Comparison of ENCODE assay signal across 8 cellular contexts in the genomic region with DNA sequence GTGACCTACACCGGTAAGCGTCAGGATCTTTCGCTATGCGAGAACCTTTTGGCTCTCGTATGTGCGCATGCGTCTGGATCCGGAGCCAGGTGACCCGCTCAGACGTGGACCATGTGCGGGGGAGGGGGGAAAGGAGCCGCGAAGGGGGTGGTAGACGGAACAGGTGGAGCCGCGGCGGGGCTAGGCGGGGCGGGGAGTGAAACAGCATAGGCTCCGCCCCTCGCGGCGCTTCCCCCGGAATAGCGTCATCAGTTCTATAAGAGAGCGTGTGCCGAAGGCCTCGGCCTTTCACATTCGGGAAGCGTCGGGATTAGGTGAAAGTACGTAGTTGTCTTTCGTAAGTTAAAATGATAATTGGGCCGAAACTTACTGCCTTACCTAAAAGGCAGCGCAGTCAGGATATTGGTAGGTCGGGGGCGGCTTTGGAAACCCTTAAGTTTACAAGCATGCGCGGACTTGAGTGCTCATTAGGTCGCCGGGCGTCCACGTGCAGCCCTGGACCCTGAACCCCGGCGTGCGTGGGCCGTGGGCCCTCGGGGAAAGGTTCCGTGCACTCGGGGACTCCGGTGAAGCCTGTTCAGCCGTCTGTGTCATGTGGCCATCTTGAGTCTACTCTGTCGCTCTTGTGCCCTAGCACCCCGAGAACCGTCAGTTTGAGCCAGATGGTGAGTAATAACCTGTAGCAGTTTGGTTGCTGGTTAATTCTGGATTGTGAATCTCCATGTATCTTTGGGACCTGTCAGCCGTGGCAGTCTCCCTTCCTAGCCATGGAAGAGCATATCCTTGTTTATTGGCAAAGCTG.
DNase-seq lines count a peak whose midpoint lies in the region; ATAC-seq and TF ChIP-seq lines count a peak whose summit lies in the region.

No MANE protein-coding gene starts in this region.

- H3K27me3 Mint-ChIP-seq in activated naive CD8-positive, alpha-beta T cell: no peaks in the 10 kb centered on the region
- peaks cover 6% of the 10 kb centered on the region for H3K27me3 Mint-ChIP-seq in glutamatergic neuron (ENCODE audit: unreplicated experiment)

- peaks cover 38% of the 10 kb centered on the region for H3K4me1 ChIP-seq in osteoblast (ENCODE audit: insufficient read depth, low read length)
- peaks cover 4% of the 10 kb centered on the region for H3K4me1 ChIP-seq in thymus (ENCODE audit: control insufficient read depth, insufficient read depth, low read length)

- ATAC-seq in HG02623 (IDR thresholded peaks at IDR 0.05; ENCODE audit: unreplicated experiment) (peak; percentile 78), SK-N-SH treated with all-trans-retinoic acid at 6 μM for 48 hours (peak; percentile 84)

- peaks cover 21% of the 10 kb centered on the region for H3K36me3 Mint-ChIP-seq in activated naive CD8-positive, alpha-beta T cell
- no peaks in the 10 kb centered on the region for H3K36me3 Mint-ChIP-seq in glutamatergic neuron (ENCODE audit: unreplicated experiment)

- H3K4me3 ChIP-seq in osteoblast (ENCODE audit: insufficient read depth, low read length) (peak overlapping the region; percentile 94), thymus (ENCODE audit: low read length) (peak overlapping the region; percentile 88)

- peak overlapping the region; percentile 96 for H3K4me3 Mint-ChIP-seq in activated naive CD8-positive, alpha-beta T cell
- peak overlapping the region; percentile 90 for H3K4me3 Mint-ChIP-seq in glutamatergic neuron (ENCODE audit: unreplicated experiment)

- H3K79me2 ChIP-seq in osteoblast (ENCODE audit: insufficient read depth, low read length): peaks cover 19% of the 10 kb centered on the region

- H3K4me1 Mint-ChIP-seq in activated naive CD8-positive, alpha-beta T cell (ENCODE audit: low read depth): peaks cover 41% of the 10 kb centered on the region
- H3K4me1 Mint-ChIP-seq in glutamatergic neuron (ENCODE audit: low read depth, unreplicated experiment): peaks cover 28% of the 10 kb centered on the region

- DNase-seq in GM10266 (ENCODE audit: extremely low spot score) (peak; percentile 95), NCI-H1092 treated with DMSO at 0.1 percent for 48 hours (lab: John Stamatoyannopoulos, UW) (peak; percentile 98), glutamatergic neuron (peak; percentile 94), osteoblast (ENCODE audit: insufficient read length, low spot score, missing footprints) (peak; percentile 95)

- TF ChIP-seq CTCF in GM10266 (IDR thresholded peaks at IDR 0.05; ENCODE audit: control insufficient read depth, insufficient read depth, low read depth, missing control alignments) (no peak), glutamatergic neuron (IDR thresholded peaks at IDR 0.05; ENCODE audit: partially characterized antibody, unreplicated experiment) (no peak), osteoblast (IDR thresholded peaks at IDR 0.05; ENCODE audit: extremely low read depth, low read depth, low read length) (no peak)

- WGBS in thymus: under 1% methylated on average over 56 of the region's 56 CpGs

- H3K4me2 ChIP-seq in osteoblast (ENCODE audit: insufficient read depth, low read length): peak overlapping the region; percentile 84

- H3K9me3 Mint-ChIP-seq in activated naive CD8-positive, alpha-beta T cell (ENCODE audit: low read depth): no peaks in the 10 kb centered on the region
- H3K9me3 Mint-ChIP-seq in glutamatergic neuron (ENCODE audit: unreplicated experiment): peaks cover 5% of the 10 kb centered on the region

- H3K9me3 ChIP-seq in osteoblast (ENCODE audit: low read depth, low read length) (no peaks in the 10 kb centered on the region), thymus (ENCODE audit: control insufficient read depth) (no peaks in the 10 kb centered on the region)

- H3K27ac ChIP-seq in osteoblast (ENCODE audit: low read depth, low read length) (peak overlapping the region; percentile 96), thymus (ENCODE audit: low read depth) (peak overlapping the region; percentile 95)

- H4K20me1 ChIP-seq in osteoblast (ENCODE audit: insufficient read depth, low read length): peaks cover 21% of the 10 kb centered on the region

- peaks cover under 1% of the 10 kb centered on the region for H3K27me3 ChIP-seq in osteoblast (ENCODE audit: insufficient read depth, low read length)
- H3K27me3 ChIP-seq in thymus (ENCODE audit: control insufficient read depth, insufficient read depth): no peaks in the 10 kb centered on the region

- peak overlapping the region; percentile 93 for H2AFZ ChIP-seq in osteoblast (ENCODE audit: low read length)

- peaks cover 18% of the 10 kb centered on the region for H3K36me3 ChIP-seq in osteoblast (ENCODE audit: insufficient read depth, low read length)
- peaks cover 3% of the 10 kb centered on the region for H3K36me3 ChIP-seq in thymus (ENCODE audit: control insufficient read depth, insufficient read depth)

- H3K27ac Mint-ChIP-seq in activated naive CD8-positive, alpha-beta T cell: peak overlapping the region; percentile 97
- peak overlapping the region; percentile 97 for H3K27ac Mint-ChIP-seq in glutamatergic neuron (ENCODE audit: unreplicated experiment)

TF ChIP-seq in SK-N-SH treated with all-trans-retinoic acid at 6 μM for 48 hours, 23 proteins besides CTCF, POLR2A, EP300 and RAD21:
- no peak for TF ChIP-seq TCF4 (CRISPR knock-in tag; IDR thresholded peaks at IDR 0.05; ENCODE audit: borderline replicate concordance)
- TF ChIP-seq CREB5 (CRISPR knock-in tag; IDR thresholded peaks at IDR 0.05; ENCODE audit: low read depth): peak; percentile 84
- TF ChIP-seq SNAI2 (CRISPR knock-in tag; IDR thresholded peaks at IDR 0.05): peak; percentile 70; the same call in 1 of the 2 replicates
- TF ChIP-seq, protein P1, sequence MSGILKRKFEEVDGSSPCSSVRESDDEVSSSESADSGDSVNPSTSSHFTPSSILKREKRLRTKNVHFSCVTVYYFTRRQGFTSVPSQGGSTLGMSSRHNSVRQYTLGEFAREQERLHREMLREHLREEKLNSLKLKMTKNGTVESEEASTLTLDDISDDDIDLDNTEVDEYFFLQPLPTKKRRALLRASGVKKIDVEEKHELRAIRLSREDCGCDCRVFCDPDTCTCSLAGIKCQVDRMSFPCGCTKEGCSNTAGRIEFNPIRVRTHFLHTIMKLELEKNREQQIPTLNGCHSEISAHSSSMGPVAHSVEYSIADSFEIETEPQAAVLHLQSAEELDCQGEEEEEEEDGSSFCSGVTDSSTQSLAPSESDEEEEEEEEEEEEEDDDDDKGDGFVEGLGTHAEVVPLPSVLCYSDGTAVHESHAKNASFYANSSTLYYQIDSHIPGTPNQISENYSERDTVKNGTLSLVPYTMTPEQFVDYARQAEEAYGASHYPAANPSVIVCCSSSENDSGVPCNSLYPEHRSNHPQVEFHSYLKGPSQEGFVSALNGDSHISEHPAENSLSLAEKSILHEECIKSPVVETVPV (CRISPR knock-in tag; IDR thresholded peaks at IDR 0.05): 0 out of 2 replicates have a peak, but pooled peaks have one; percentile 47
- TF ChIP-seq TOX (CRISPR knock-in tag; IDR thresholded peaks at IDR 0.05; ENCODE audit: borderline replicate concordance): peak; percentile 47
- TF ChIP-seq ZFP3 (CRISPR knock-in tag; IDR thresholded peaks at IDR 0.05): 0 out of 2 replicates have a peak, but pooled peaks have one; percentile 28
- TF ChIP-seq RARB (CRISPR knock-in tag; IDR thresholded peaks at IDR 0.05): peak; percentile 23; the same call in 1 of the 2 replicates
- peak; percentile 79; the same call in 1 of the 2 replicates for TF ChIP-seq ESRRG (CRISPR knock-in tag; IDR thresholded peaks at IDR 0.05)
- no peak for TF ChIP-seq ZFP30 (CRISPR knock-in tag; IDR thresholded peaks at IDR 0.05)

Comparison
In these comparisons a context has a peak if more than half of its experiments do, and no peak if none do; other contexts are left out.
1. Peak in every context shown above with its lines: DNase-seq, ATAC-seq, H3K4me3 ChIP-seq and H3K27ac ChIP-seq.